ENCODE assay signal across 27 cellular contexts in the genomic region with DNA sequence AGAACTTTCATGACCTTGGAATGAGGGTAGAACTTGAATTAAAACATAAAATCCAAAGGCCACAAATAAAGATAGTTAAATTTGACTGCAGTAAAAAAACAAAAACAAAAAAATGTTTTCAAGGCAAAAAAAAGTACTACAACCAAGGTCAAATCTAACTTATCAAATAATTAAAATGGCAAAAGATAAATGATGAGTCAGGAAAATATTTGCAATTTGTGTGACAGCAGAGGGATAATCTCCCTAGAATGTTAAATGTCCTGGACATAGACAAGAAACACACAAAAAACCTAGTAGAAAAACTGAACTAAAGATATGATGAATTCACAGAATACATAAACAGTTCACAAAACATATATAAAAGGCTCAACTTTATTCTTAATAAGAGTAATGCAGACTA.
"Had no signal": no experiment of that assay in that cellular context is flagged by ENCODE, and none has a peak within 500 bp of the region (broad histone marks: within the 10 kb centered on the region; RNA-seq: fewer than 3 reads in every experiment).

No MANE protein-coding gene starts in this region.

- H3K4me3 ChIP-seq: neural progenitor cell, ovary, psoas muscle, skin epidermis, smooth muscle cell, spleen, suprapubic skin, testis, tibial artery, transverse colon, upper lobe of right lung, uterus had no signal

- H3K27me3 ChIP-seq: neural progenitor cell, ovary, spleen, suprapubic skin, testis, tibial artery, transverse colon, upper lobe of right lung, uterus had no signal

- H3K36me3 ChIP-seq: neural progenitor cell, ovary, spleen, suprapubic skin, tibial artery, transverse colon, upper lobe of right lung, uterus had no signal

- H3K79me2 ChIP-seq: parathyroid adenoma had no signal

- H3K9me3 ChIP-seq: ovary, suprapubic skin, testis, transverse colon, upper lobe of right lung, uterus had no signal

- H3K27ac ChIP-seq: neural progenitor cell, ovary, parathyroid adenoma, psoas muscle, skin epidermis, spleen, suprapubic skin, testis, tibial artery, transverse colon, upper lobe of right lung, uterus had no signal

- H3K4me1 ChIP-seq: neural progenitor cell, parathyroid adenoma, psoas muscle, spleen, suprapubic skin, testis, transverse colon, upper lobe of right lung, uterus had no signal

- H2AFZ ChIP-seq: neural progenitor cell, parathyroid adenoma had no signal

- H3K9ac ChIP-seq: neural progenitor cell, parathyroid adenoma had no signal

- ATAC-seq: naive thymus-derived CD4-positive, alpha-beta T cell; natural killer cell; psoas muscle; right cardiac atrium; sciatic nerve; stimulated activated memory B cell treated with anti-CD40 and anti-IgM and Interleukin-4, amounts not matched to agents 10 μg/mL and 1 μg/mL and 100 μg/mL, for 72 hours; upper lobe of right lung had no signal

- DNase-seq: naive thymus-derived CD4-positive, alpha-beta T cell; natural killer cell; occipital lobe; ovary; posterior cingulate gyrus; psoas muscle; right cardiac atrium; spleen; stimulated activated CD4-positive, alpha-beta T cell treated with anti-CD3 and anti-CD28 coated beads, Interleukin-12 subunit alpha, Interleukin-12 subunit beta, amount 100 ng/mL, for 4 hours; stimulated activated CD4-positive, alpha-beta T cell treated with anti-CD3 and anti-CD28 coated beads, Interleukin-1b, Interleukin-23, amount 100 ng/mL, for 48 hours; stimulated activated CD4-positive, alpha-beta T cell treated with anti-CD3 and anti-CD28 coated beads, Interleukin-4, amount 100 ng/mL, for 1 hour; stimulated activated CD4-positive, alpha-beta T cell treated with anti-CD3 and anti-CD28 coated beads, Interleukin-4, amount 100 ng/mL, for 4 hours; stimulated activated CD8-positive, alpha-beta memory T cell treated with anti-CD3 and anti-CD28 coated beads, Interleukin-4, amount 100 ng/mL, for 48 hours; stimulated activated naive CD4-positive, alpha-beta T cell; substantia nigra; testis; tibial artery; transverse colon; upper lobe of right lung; uterus had no signal

- H3K4me2 ChIP-seq: neural progenitor cell, smooth muscle cell had no signal
